2 cellular contexts compared by ENCODE assay signal in genomic region chr1:203264052-203264501, GRCh38.
TF ChIP-seq lines count a peak whose summit lies in the region.

No MANE protein-coding gene starts in this region.

TF ChIP-seq in HEK293, 187 proteins besides CTCF, POLR2A, EP300 and RAD21:
- TF ChIP-seq ZFHX2 (tag by site-specific recombination; conservative IDR thresholded peaks at IDR 0.05) (peak; percentile 92), ATF2 (tag by site-specific recombination; IDR thresholded peaks at IDR 0.05; ENCODE audit: low read depth) (peak; percentile 64), ZNF777 (tag by site-specific recombination; IDR thresholded peaks at IDR 0.05; ENCODE audit: borderline replicate concordance) (no peak), EGR2 (tag by site-specific recombination; IDR thresholded peaks at IDR 0.05; ENCODE audit: low read depth) (peak; percentile 81), ZNF292 (tag by site-specific recombination; IDR thresholded peaks at IDR 0.05; ENCODE audit: borderline replicate concordance, low read depth) (no peak), ZNF660 (tag by site-specific recombination; IDR thresholded peaks at IDR 0.05) (no peak)
TF ChIP-seq in HEK293: peak in this region for 3.

TF ChIP-seq in GM12878, 131 proteins besides CTCF, POLR2A, EP300 and RAD21:
- TF ChIP-seq SMAD5 (IDR thresholded peaks at IDR 0.05; ENCODE audit: low read depth) (no peak), RAD51 (IDR thresholded peaks at IDR 0.05) (peak; percentile 75), HDAC2 (IDR thresholded peaks at IDR 0.05) (no peak), STAT1 (conservative IDR thresholded peaks at IDR 0.05) (no peak), E4F1 (IDR thresholded peaks at IDR 0.05; ENCODE audit: borderline replicate concordance, partially characterized antibody) (no peak)
